In genomic region chr1:6462412-6463119, GRCh38 we compare ENCODE assay signal across 1 cellular context.
TF ChIP-seq lines count a peak whose summit lies in the region.

No MANE protein-coding gene starts in this region.

TF ChIP-seq in IMR-90, 13 proteins besides CTCF, POLR2A, EP300 and RAD21:
- TF ChIP-seq RFX5 (IDR thresholded peaks at IDR 0.05; ENCODE audit: low read depth, low read length): no peak
- no peak for TF ChIP-seq ELK1 (IDR thresholded peaks at IDR 0.05; ENCODE audit: borderline replicate concordance, low read depth, low read length)
- TF ChIP-seq MAFK (IDR thresholded peaks at IDR 0.05; ENCODE audit: low read depth, low read length): no peak
- no peak for TF ChIP-seq NFE2L2 (IDR thresholded peaks at IDR 0.05; ENCODE audit: low read depth, low read length)
- TF ChIP-seq SMC3 (IDR thresholded peaks at IDR 0.05; ENCODE audit: low read depth, low read length): no peak
- TF ChIP-seq BHLHE40 (IDR thresholded peaks at IDR 0.05; ENCODE audit: low read depth, low read length): no peak
- TF ChIP-seq MAZ (IDR thresholded peaks at IDR 0.05; ENCODE audit: borderline replicate concordance, low read depth, low read length): no peak
- TF ChIP-seq CEBPB (IDR thresholded peaks at IDR 0.05; ENCODE audit: low read depth, low read length): no peak
- TF ChIP-seq RCOR1 (IDR thresholded peaks at IDR 0.05; ENCODE audit: insufficient replicate concordance, low read length): no peak
- TF ChIP-seq MXI1 (IDR thresholded peaks at IDR 0.05; ENCODE audit: borderline replicate concordance, low read depth, low read length): no peak
- no peak for TF ChIP-seq FOS (IDR thresholded peaks at IDR 0.05; ENCODE audit: low read depth, low read length)
- no peak for TF ChIP-seq USF2 (IDR thresholded peaks at IDR 0.05; ENCODE audit: low read depth, low read length)
- no peak for TF ChIP-seq CHD1 (IDR thresholded peaks at IDR 0.05; ENCODE audit: low read depth, low read length)
